Comparison of ENCODE assay signal across 12 cellular contexts in genomic region chr11:5691238-5691962, GRCh38. TPM values are rescaled to one million over a fixed set of nuclear protein-coding genes. Genes with fewer than 3 reads are reported as not detected.
DNase-seq lines count a peak whose midpoint lies in the region; ATAC-seq and TF ChIP-seq lines count a peak whose summit lies in the region.
"Not testable (repeated sequence)": the region's sequence is repeated elsewhere in the genome, so short reads cannot be mapped to it uniquely, and the experiment has no call there.
"Had no signal": no experiment of that assay in that cellular context is flagged by ENCODE, and none has a peak within 500 bp of the region (broad histone marks: within the 10 kb centered on the region; RNA-seq: fewer than 3 reads in every experiment).

No MANE protein-coding gene starts in this region.

- H3K4me1 ChIP-seq in CD8-positive, alpha-beta T cell (ENCODE audit: insufficient read depth, low read length): peaks cover 42% of the 10 kb centered on the region
- H3K4me1 ChIP-seq in fibroblast of lung (ENCODE audit: control insufficient read depth, extremely low read depth, insufficient read depth, low read length); mesenchymal stem cell (ENCODE audit: control insufficient read depth, insufficient read depth, low read depth, low read length): not testable (repeated sequence)

- H3K27ac Mint-ChIP-seq in CD8-positive, alpha-beta T cell: peak overlapping the region; percentile 98
- peak overlapping the region; percentile 95 for H3K27ac Mint-ChIP-seq in activated CD8-positive, alpha-beta T cell treated with anti-CD3 and anti-CD28 coated beads for 36 hours
- H3K27ac Mint-ChIP-seq in MCF 10A (ENCODE audit: low read depth, unreplicated experiment): peak overlapping the region; percentile 89
- H3K27ac Mint-ChIP-seq in type B pancreatic cell: peak overlapping the region; percentile 92

- peak overlapping the region; percentile 100 for H2AK5ac ChIP-seq in mesenchymal stem cell (ENCODE audit: low read length, severe bottlenecking)

- WGBS in mesenchymal stem cell: 90% methylated on average over 5 of the region's 12 CpGs

- peak overlapping the region; percentile 72 for H3K27ac ChIP-seq in CD8-positive, alpha-beta T cell (ENCODE audit: low read depth, low read length)
- peak overlapping the region; percentile 76 for H3K27ac ChIP-seq in KOPT-K1 (ENCODE audit: low read depth, low read length, poor library complexity, severe bottlenecking)
- H3K27ac ChIP-seq in fibroblast of lung (ENCODE audit: insufficient read depth, low read length): peak overlapping the region; percentile 88
- peak overlapping the region; percentile 98 for H3K27ac ChIP-seq in mesenchymal stem cell (ENCODE audit: low read length, poor library complexity, severe bottlenecking)

- H3K4me3 Mint-ChIP-seq in CD8-positive, alpha-beta T cell: peak overlapping the region; percentile 97
- H3K4me3 Mint-ChIP-seq in activated CD8-positive, alpha-beta T cell treated with anti-CD3 and anti-CD28 coated beads for 36 hours: peak overlapping the region; percentile 88
- H3K4me3 Mint-ChIP-seq in MCF 10A (ENCODE audit: unreplicated experiment) (peak overlapping the region; percentile 77), type B pancreatic cell (peak overlapping the region; percentile 84)

- not testable (repeated sequence) for DNase-seq in CD8-positive, alpha-beta T cell; activated CD8-positive, alpha-beta T cell treated with anti-CD3 and anti-CD28 coated beads for 36 hours; MCF 10A (ENCODE audit: unreplicated experiment); fibroblast of lung (ENCODE audit: low read depth in 2 of 2); mesenchymal stem cell; skeletal muscle cell (ENCODE audit: low read depth); type B pancreatic cell (ENCODE audit: extremely low spot score, unreplicated experiment)

- not testable (repeated sequence) for H2BK5ac ChIP-seq in mesenchymal stem cell (ENCODE audit: low read depth, low read length, poor library complexity, severe bottlenecking)

- H3K9ac ChIP-seq in fibroblast of lung (ENCODE audit: insufficient read depth, low read length) (peak overlapping the region; percentile 68), mesenchymal stem cell (ENCODE audit: low read length) (peak overlapping the region; percentile 98)

- H2BK120ac ChIP-seq in mesenchymal stem cell (ENCODE audit: low read depth, low read length): peak overlapping the region; percentile 27

- not testable (repeated sequence) for H3K79me2 ChIP-seq in fibroblast of lung (ENCODE audit: control insufficient read depth, insufficient read depth, low read length)

- peak overlapping the region; percentile 52 for H3K4me3 ChIP-seq in CD8-positive, alpha-beta T cell (ENCODE audit: low read depth, low read length)
- peak overlapping the region; percentile 46 to 64 (median 56) for H3K4me3 ChIP-seq in fibroblast of lung (replicated peaks in 1 of 4; ENCODE audit: control extremely low read depth in 1 of 4, insufficient read depth in 1 of 4, low read depth in 3 of 4, low read length in 4 of 4)
- peak overlapping the region in 1 of 2 experiments; percentile 86 for H3K4me3 ChIP-seq in mesenchymal stem cell (ENCODE audit: insufficient read depth in 1 of 2, low read depth in 1 of 2, low read length in 2 of 2)
- H3K4me3 ChIP-seq in skeletal muscle cell (ENCODE audit: low read depth, low read length): peak overlapping the region; percentile 45

- H3K4ac ChIP-seq in mesenchymal stem cell (ENCODE audit: low read depth in 1 of 2, low read length in 2 of 2): peak overlapping the region in 1 of 2 experiments; percentile 64

- H3K9me3 Mint-ChIP-seq in CD8-positive, alpha-beta T cell; activated CD8-positive, alpha-beta T cell treated with anti-CD3 and anti-CD28 coated beads for 36 hours; MCF 10A (ENCODE audit: unreplicated experiment); type B pancreatic cell: not testable (repeated sequence)

- POLR2A ChIA-PET in CD8-positive, alpha-beta T cell (lab: Charles Lee): not testable (repeated sequence)
- POLR2A ChIA-PET in activated CD8-positive, alpha-beta T cell treated with anti-CD3 and anti-CD28 coated beads for 36 hours (lab: Charles Lee): interaction anchor here (0.8 to 2.5 kb wide), 3 partner anchors 14 to 538 kb away, joined by 3 to 9 read pairs (median 5); partner anchors contain the start of gene TRIM34
- POLR2A ChIA-PET in MCF 10A (lab: Yijun Ruan, JAX): interaction anchor here (0.8 to 3.0 kb wide), 8 partner anchors 10 to 790 kb away, joined by 3 to 10 read pairs (median 6); partner anchors contain the start of genes ARFIP2, FHIP1B, TIMM10B and TRIM6

- H3K4me2 ChIP-seq in fibroblast of lung (ENCODE audit: extremely low read depth, insufficient read depth, low read length) (peak overlapping the region; percentile 98), mesenchymal stem cell (ENCODE audit: low read length, poor library complexity, severe bottlenecking) (peak overlapping the region; percentile 90)

- H4K8ac ChIP-seq in mesenchymal stem cell (ENCODE audit: low read length): not testable (repeated sequence)

- H2AFZ ChIP-seq in fibroblast of lung (ENCODE audit: low read length); mesenchymal stem cell (ENCODE audit: low read depth, low read length): not testable (repeated sequence)

- not testable (repeated sequence) for H4K91ac ChIP-seq in mesenchymal stem cell (ENCODE audit: low read length)

- CTCF ChIA-PET in CD8-positive, alpha-beta T cell (lab: Charles Lee): not testable (repeated sequence)
- CTCF ChIA-PET in activated CD8-positive, alpha-beta T cell treated with anti-CD3 and anti-CD28 coated beads for 36 hours (lab: Charles Lee): interaction anchor here (1.7 kb wide), 1 partner anchor 65 kb away, joined by 3 read pairs; no protein-coding TSS in a partner anchor
- CTCF ChIA-PET in MCF 10A (lab: Yijun Ruan, JAX): interaction anchor here (0.6 to 1.6 kb wide), 7 partner anchors 10 to 1880 kb away, joined by 3 to 6 read pairs (median 3); no protein-coding TSS in a partner anchor

- H3K27me3 ChIP-seq in CD8-positive, alpha-beta T cell (ENCODE audit: insufficient read depth, low read length); fibroblast of lung (ENCODE audit: control insufficient read depth, insufficient read depth, low read length); mesenchymal stem cell (ENCODE audit: control insufficient read depth in 1 of 2, insufficient read depth in 1 of 2, low read length in 2 of 2): not testable (repeated sequence)

- peaks cover 18% of the 10 kb centered on the region for H3K79me1 ChIP-seq in mesenchymal stem cell (replicated peaks; ENCODE audit: low read length, poor library complexity, severe bottlenecking)

- not testable (repeated sequence) for H3K23ac ChIP-seq in mesenchymal stem cell (ENCODE audit: low read length in 2 of 2)

- not testable (repeated sequence) for H3K36me3 ChIP-seq in CD8-positive, alpha-beta T cell (ENCODE audit: insufficient read depth, low read length); KOPT-K1 (ENCODE audit: insufficient read depth, low read length); fibroblast of lung (ENCODE audit: control insufficient read depth, insufficient read depth, low read length)
- peaks cover 9 to 32% of the 10 kb centered on the region in 2 experiments for H3K36me3 ChIP-seq in mesenchymal stem cell (ENCODE audit: control insufficient read depth in 1 of 2, insufficient read depth in 2 of 2, low read depth in 1 of 2, low read length in 2 of 2)

- peaks cover 63% of the 10 kb centered on the region for H3K4me1 Mint-ChIP-seq in CD8-positive, alpha-beta T cell (ENCODE audit: low read depth)
- peaks cover 54% of the 10 kb centered on the region for H3K4me1 Mint-ChIP-seq in activated CD8-positive, alpha-beta T cell treated with anti-CD3 and anti-CD28 coated beads for 36 hours (ENCODE audit: low read depth)
- H3K4me1 Mint-ChIP-seq in MCF 10A (ENCODE audit: insufficient read depth, unreplicated experiment): peaks cover 41% of the 10 kb centered on the region
- peaks cover 12% of the 10 kb centered on the region for H3K4me1 Mint-ChIP-seq in type B pancreatic cell (ENCODE audit: unreplicated experiment)

- peaks cover 50% of the 10 kb centered on the region for H3K36me3 Mint-ChIP-seq in CD8-positive, alpha-beta T cell
- H3K36me3 Mint-ChIP-seq in activated CD8-positive, alpha-beta T cell treated with anti-CD3 and anti-CD28 coated beads for 36 hours (ENCODE audit: low read depth): peaks cover 45% of the 10 kb centered on the region
- peaks cover 14% of the 10 kb centered on the region for H3K36me3 Mint-ChIP-seq in MCF 10A (ENCODE audit: insufficient read depth, unreplicated experiment)
- not testable (repeated sequence) for H3K36me3 Mint-ChIP-seq in type B pancreatic cell

- ATAC-seq in CD8-positive, alpha-beta T cell: peak; percentile 14
- ATAC-seq in activated CD8-positive, alpha-beta T cell treated with anti-CD3 and anti-CD28 coated beads for 36 hours: not testable (repeated sequence)

- H2BK15ac ChIP-seq in mesenchymal stem cell (ENCODE audit: low read depth, poor library complexity, severe bottlenecking): not testable (repeated sequence)

- not testable (repeated sequence) for H3K14ac ChIP-seq in mesenchymal stem cell (ENCODE audit: low read length in 2 of 2)

- not testable (repeated sequence) for H3K9me3 ChIP-seq in CD8-positive, alpha-beta T cell (ENCODE audit: low read length); KOPT-K1 (ENCODE audit: insufficient read depth, low read length, poor library complexity, severe bottlenecking); fibroblast of lung (ENCODE audit: control insufficient read depth, insufficient read depth, low read depth, low read length); mesenchymal stem cell (ENCODE audit: control insufficient read depth, low read length)

- H2BK12ac ChIP-seq in mesenchymal stem cell (ENCODE audit: low read length in 2 of 2): not testable (repeated sequence)

- H3K27me3 Mint-ChIP-seq in CD8-positive, alpha-beta T cell (ENCODE audit: low read depth); activated CD8-positive, alpha-beta T cell treated with anti-CD3 and anti-CD28 coated beads for 36 hours; MCF 10A (ENCODE audit: insufficient read depth, unreplicated experiment); type B pancreatic cell: not testable (repeated sequence)

- intact Hi-C loops in CD8-positive, alpha-beta T cell (cut with DNase I, micrococcal nuclease); MCF 10A (cut with micrococcal nuclease): not testable (repeated sequence)
- intact Hi-C loops in activated CD8-positive, alpha-beta T cell treated with anti-CD3 and anti-CD28 coated beads for 36 hours (cut with micrococcal nuclease): loop anchor here (5.0 kb wide), 1 partner anchor 116 kb away; the partner anchor contains the start of gene OR52N2

- TF ChIP-seq CTCF in CD8-positive, alpha-beta T cell (IDR thresholded peaks at IDR 0.05); activated CD8-positive, alpha-beta T cell treated with anti-CD3 and anti-CD28 coated beads for 36 hours (IDR thresholded peaks at IDR 0.05); MCF 10A (IDR thresholded peaks at IDR 0.05; ENCODE audit: unreplicated experiment); fibroblast of lung (conservative IDR thresholded peaks at IDR 0.05 in 1 of 2, IDR thresholded peaks at IDR 0.05 in 1 of 2; ENCODE audit: low read depth in 1 of 2, low read length in 2 of 2); type B pancreatic cell (conservative IDR thresholded peaks at IDR 0.05): not testable (repeated sequence)

- H3K18ac ChIP-seq in mesenchymal stem cell (ENCODE audit: low read depth in 1 of 2, low read length in 2 of 2): not testable (repeated sequence)

- not testable (repeated sequence) for H4K20me1 ChIP-seq in fibroblast of lung (ENCODE audit: control insufficient read depth, extremely low read depth, insufficient read depth, low read length)

- not testable (repeated sequence) for BruUV-seq in MCF 10A (replicated peaks; lab: Mats Ljungman, UMichigan)

RNA-seq across cellular contexts. Expression of gene TRIM22, which starts 1.8 kb away (rescaled TPM):
- 100 to 1,000 TPM; 190 to 192 TPM for total RNA-seq in CD8-positive, alpha-beta T cell
- total RNA-seq in activated CD8-positive, alpha-beta T cell treated with anti-CD3 and anti-CD28 coated beads for 36 hours: 100 to 1,000 TPM; 138 to 149 TPM
- total RNA-seq in MCF 10A (2022): 24.1 and 26.0 TPM in 2 replicates
- total RNA-seq in fibroblast of lung: 94.8 and 112 TPM in 2 replicates
- 74.3 and 108 TPM in 2 replicates for polyA plus RNA-seq in fibroblast of lung
- 53.7 and 69.3 TPM in 2 replicates for polyA plus RNA-seq in fibroblast of lung (2012)
- polyA minus RNA-seq in fibroblast of lung (ENCODE audit: low replicate concordance): 23.9 and 30.6 TPM in 2 replicates
- 57.4 TPM for polyA plus RNA-seq in mesenchymal stem cell (2013, experiment 1 of 2)
- 57.6 TPM for polyA plus RNA-seq in mesenchymal stem cell (2013, experiment 2 of 2)
- total RNA-seq in type B pancreatic cell (ENCODE audit: low replicate concordance): 27.4 and 72.5 TPM in 2 replicates

RNA-seq across cellular contexts. Expression of gene TRIM5, which starts 6.5 kb away (rescaled TPM):
- total RNA-seq in CD8-positive, alpha-beta T cell: 1 to 10 TPM; 3.8 to 6.0 TPM
- total RNA-seq in activated CD8-positive, alpha-beta T cell treated with anti-CD3 and anti-CD28 coated beads for 36 hours: 10 to 100 TPM; 21.5 TPM
- total RNA-seq in MCF 10A (2022) (27.9 and 28.6 TPM in 2 replicates), fibroblast of lung (43.4 and 47.9 TPM in 2 replicates), type B pancreatic cell (ENCODE audit: low replicate concordance) (30.0 and 32.3 TPM in 2 replicates)
- polyA plus RNA-seq in fibroblast of lung: 26.8 and 32.4 TPM in 2 replicates
- 20.4 and 22.2 TPM in 2 replicates for polyA plus RNA-seq in fibroblast of lung (2012)
- polyA minus RNA-seq in fibroblast of lung (ENCODE audit: low replicate concordance): 11.9 and 19.4 TPM in 2 replicates
- polyA plus RNA-seq in mesenchymal stem cell (2013, experiment 1 of 2): 37.1 TPM
- 38.1 TPM for polyA plus RNA-seq in mesenchymal stem cell (2013, experiment 2 of 2)

RNA-seq across cellular contexts. Expression of gene OR56B1, which starts 44.8 kb away (rescaled TPM):
- not detected for total RNA-seq in CD8-positive, alpha-beta T cell
- under 1 TPM in 1 of 2 experiments, not detected in 1; 0.25 TPM for total RNA-seq in activated CD8-positive, alpha-beta T cell treated with anti-CD3 and anti-CD28 coated beads for 36 hours
- total RNA-seq in MCF 10A (2022): not detected in 2 replicates
- not detected in 2 replicates for total RNA-seq in fibroblast of lung
- polyA plus RNA-seq in fibroblast of lung: not detected in 2 replicates
- not detected in 2 replicates for polyA plus RNA-seq in fibroblast of lung (2012)
- polyA minus RNA-seq in fibroblast of lung (ENCODE audit: low replicate concordance): not detected in 2 replicates
- polyA plus RNA-seq in mesenchymal stem cell (2013, experiment 1 of 2): not detected
- polyA plus RNA-seq in mesenchymal stem cell (2013, experiment 2 of 2): not detected
- not detected in 2 replicates for total RNA-seq in type B pancreatic cell (ENCODE audit: low replicate concordance)
- total RNA-seq: G401, glomerular endothelial cell, left lobe of liver, progenitor cell of endocrine pancreas had no signal
